Comparison of ENCODE assay signal across 10 cellular contexts in genomic region chr10:116811691-116812090, GRCh38. TPM values are rescaled to one million over a fixed set of nuclear protein-coding genes. Genes with fewer than 3 reads are reported as not detected.
"Had no signal": no experiment of that assay in that cellular context is flagged by ENCODE, and none has a peak within 500 bp of the region (broad histone marks: within the 10 kb centered on the region; RNA-seq: fewer than 3 reads in every experiment).

No MANE protein-coding gene starts in this region.

- H3K9ac ChIP-seq: GM23248 had no signal

- H3K9me3 ChIP-seq: HAP-1 had no signal

- H2AFZ ChIP-seq: GM23248, GM23338 had no signal

- ATAC-seq: GM23338, HCT116 had no signal

- H3K36me3 ChIP-seq: HAP-1 had no signal

- H3K27ac ChIP-seq: GM23248 had no signal

- H3K4me2 ChIP-seq: GM23338 had no signal

- H3K4me3 ChIP-seq: GM23248, GM23338, HAP-1 had no signal

- DNase-seq: GM23248, GOT3, H7, H9, HCEC 1CT, HFFc6 had no signal

- H3K4me1 ChIP-seq: HAP-1 had no signal

RNA-seq across cellular contexts. Expression of gene ENO4, which starts 37.6 kb away (rescaled TPM):
- total RNA-seq: H1, HFFc6 had no signal
